In the genomic region with DNA sequence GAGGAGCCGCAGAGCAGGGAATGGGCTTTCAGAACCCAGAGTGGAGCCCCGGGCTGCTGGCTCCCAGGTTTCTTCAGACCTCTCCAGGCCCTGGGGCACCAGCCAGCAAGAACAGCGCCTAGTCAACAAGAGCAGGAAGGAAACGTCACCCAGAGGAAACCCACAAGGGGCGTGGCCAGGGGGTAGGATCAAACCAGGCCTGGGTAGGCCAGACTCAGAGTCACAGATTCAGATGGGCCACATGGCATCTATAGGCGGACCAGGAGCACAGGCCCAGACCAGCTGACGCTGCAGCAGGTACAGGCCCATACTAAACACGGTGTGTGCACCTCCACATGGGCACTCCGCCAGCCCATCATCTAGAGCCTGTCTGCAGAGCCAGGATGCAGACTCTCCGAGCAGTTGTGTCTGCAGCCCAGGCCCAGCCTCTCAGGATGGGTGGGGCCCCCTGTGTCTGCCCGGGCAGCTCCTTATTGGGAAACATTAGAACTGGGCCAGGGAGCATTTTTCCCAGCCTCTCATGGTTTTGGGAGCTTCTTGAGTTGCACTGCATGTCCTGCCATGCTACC, we compare ENCODE assay signal across 8 cellular contexts. TPM values are rescaled to one million over a fixed set of nuclear protein-coding genes. Genes with fewer than 3 reads are reported as not detected.
A peak's percentile ranks its signal among the peaks of the same experiment; 100 is the strongest.
DNase-seq lines count a peak whose midpoint lies in the region; ATAC-seq, FAIRE-seq and TF ChIP-seq lines count a peak whose summit lies in the region.

A gene (minus strand): TSS at position 127 of the 569 bp plus-strand sequence. CDS start 552 bp downstream, outside the sequence.

- FAIRE-seq in kidney (lab: Jason Lieb, UNC) = no peak

- H3K9me3 Mint-ChIP-seq in brain = peaks cover 0 to 2% (median 0%) of the 10 kb centered on the region in 5 experiments

- H3K27ac Mint-ChIP-seq in brain = peak within 1 kb of the TSS in 1 of 5 experiments; percentile 67

- DNase-seq in EH (ENCODE audit: low read depth) = peak; percentile 96
- peak; percentile 93 for DNase-seq in UCSD-AML1 (lab: John Stamatoyannopoulos, UW; ENCODE audit: unreplicated experiment)
- peak; percentile 92 for DNase-seq in kidney
- peak; percentile 82 to 85 for DNase-seq in stimulated activated CD4-positive, alpha-beta T cell treated with anti-CD3 and anti-CD28 coated beads, Interleukin-1b, Interleukin-23, amount 100 ng/mL, for 1 hour (ENCODE audit: low read depth in 2 of 2)
- no peak for DNase-seq in NCI-H2227 (lab: John Stamatoyannopoulos, UW; ENCODE audit: unreplicated experiment)

- H3K9me3 ChIP-seq in KOPT-K1 (ENCODE audit: insufficient read depth, low read length, poor library complexity, severe bottlenecking) = no peaks in the 10 kb centered on the region
- H3K9me3 ChIP-seq in kidney (ENCODE audit: control insufficient read depth in 1 of 2, low read length in 2 of 2) = no peaks in the 10 kb centered on the region

- no peaks in the 10 kb centered on the region for H3K36me3 ChIP-seq in KOPT-K1 (ENCODE audit: insufficient read depth, low read length)
- H3K36me3 ChIP-seq in kidney (ENCODE audit: control insufficient read depth in 1 of 2, insufficient read depth in 2 of 2, low read length in 2 of 2) = peaks cover 0 to 1% of the 10 kb centered on the region in 2 donors

- no peak within 1 kb of the TSS for H3K4me3 Mint-ChIP-seq in brain

- ATAC-seq in GM21529 (IDR thresholded peaks at IDR 0.05; ENCODE audit: unreplicated experiment) = peak; percentile 82

- H3K4me3 ChIP-seq in kidney (ENCODE audit: low read length in 2 of 2) = peak within 1 kb of the TSS; percentile 54 to 60

- peaks cover 3% of the 10 kb centered on the region for H3K27me3 Mint-ChIP-seq in brain

- intact Hi-C loops in kidney (cut with DNase I) = no loop called here

- H3K9ac ChIP-seq in kidney (ENCODE audit: low read length in 2 of 2) = peak within 1 kb of the TSS; percentile 43 to 65

- H3K36me3 Mint-ChIP-seq in brain = no peaks in the 10 kb centered on the region

- peaks cover 14% of the 10 kb centered on the region for H3K4me1 Mint-ChIP-seq in brain

- H3K27ac ChIP-seq in KOPT-K1 (ENCODE audit: low read depth, low read length, poor library complexity, severe bottlenecking) (peak within 1 kb of the TSS; percentile 62), kidney (ENCODE audit: low read depth in 2 of 2, low read length in 2 of 2) (peak within 1 kb of the TSS; percentile 63 to 76)

- peaks cover 4 to 10% of the 10 kb centered on the region in 2 donors for H3K4me1 ChIP-seq in kidney (ENCODE audit: control insufficient read depth in 1 of 2, insufficient read depth in 1 of 2, low read depth in 1 of 2, low read length in 2 of 2)

- TF ChIP-seq CTCF in brain (conservative IDR thresholded peaks at IDR 0.05) (no peak), kidney (IDR thresholded peaks at IDR 0.05; ENCODE audit: borderline replicate concordance, extremely low read depth, insufficient read depth) (no peak)

RNA-seq across cellular contexts. Expression of the gene that starts here (rescaled TPM):
- polyA plus RNA-seq in brain (ENCODE audit: insufficient read depth, low read depth, low replicate concordance) = 685 TPM
- 19.6 TPM for total RNA-seq in kidney
- 11.4 TPM for polyA plus RNA-seq in kidney (ENCODE audit: insufficient read depth, low read depth, low replicate concordance)

Comparison
In these comparisons a context has a peak if more than half of its experiments do, and no peak if none do; other contexts are left out.
1. RNA of the gene that starts here (polyA plus RNA-seq): 685 TPM in brain (single experiment); 11.4 TPM in kidney (single experiment); every median in the first group is over 10 times any median in the second.